14 cellular contexts compared by ENCODE assay signal in the genomic region with DNA sequence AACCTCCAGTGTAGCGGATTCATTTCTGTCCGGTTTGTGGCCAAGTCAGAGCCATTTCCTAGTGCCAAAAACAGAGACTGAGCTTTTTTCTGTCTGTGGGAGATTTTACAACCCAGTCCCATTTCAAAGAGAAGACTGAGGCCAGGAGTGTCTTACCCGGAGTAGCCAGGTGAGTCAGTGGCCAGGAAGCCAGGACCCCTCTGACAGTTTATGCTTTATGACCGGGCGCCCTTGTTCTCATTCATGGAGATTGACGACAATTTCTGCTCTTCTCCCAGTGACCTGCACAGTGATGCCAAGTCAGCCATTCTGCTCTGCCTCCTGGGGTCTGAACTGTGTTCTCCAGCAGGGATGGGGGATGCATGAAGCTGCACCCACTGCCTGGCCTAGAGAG. TPM values are rescaled to one million over a fixed set of nuclear protein-coding genes. Genes with fewer than 3 reads are reported as not detected.
A peak's percentile ranks its signal among the peaks of the same experiment; 100 is the strongest.
DNase-seq lines count a peak whose midpoint lies in the region; TF ChIP-seq lines count a peak whose summit lies in the region.
"Had no signal": no experiment of that assay in that cellular context is flagged by ENCODE, and none has a peak within 500 bp of the region (broad histone marks: within the 10 kb centered on the region; RNA-seq: fewer than 3 reads in every experiment).

No MANE protein-coding gene starts in this region.

- H3K9me3 ChIP-seq in adipocyte (ENCODE audit: control insufficient read depth, low read length) (no peaks in the 10 kb centered on the region), esophagus muscularis mucosa (no peaks in the 10 kb centered on the region), neuronal stem cell (replicated peaks in 1 of 2; ENCODE audit: control insufficient read depth in 2 of 2, insufficient read depth in 1 of 2, low read depth in 1 of 2, low read length in 2 of 2) (peaks cover 0 to 2% of the 10 kb centered on the region in 2 donors), thyroid gland (no peaks in the 10 kb centered on the region)

- H3K4me2 ChIP-seq in neuronal stem cell (ENCODE audit: insufficient read depth, low read length, poor library complexity, severe bottlenecking), result no peak overlapping the region

- H2BK15ac ChIP-seq in neuronal stem cell (ENCODE audit: low read length), result no peak overlapping the region

- TF ChIP-seq POLR2A in esophagus muscularis mucosa (IDR thresholded peaks at IDR 0.05; ENCODE audit: low read depth) (no peak), thyroid gland (IDR thresholded peaks at IDR 0.05) (no peak)

- no peak overlapping the region for H2BK12ac ChIP-seq in neuronal stem cell (ENCODE audit: low read length)

- intact Hi-C loops in esophagus muscularis mucosa (cut with DNase I) (loop anchor here (5.0 kb wide), 1 partner anchor 41 kb away; no protein-coding TSS in a partner anchor), thyroid gland (cut with DNase I) (no loop called here)

- no peak overlapping the region for H4K8ac ChIP-seq in neuronal stem cell (ENCODE audit: low read depth, low read length)

- H3K27me3 ChIP-seq in adipocyte (replicated peaks; ENCODE audit: control insufficient read depth, insufficient read depth, low read length) (no peaks in the 10 kb centered on the region), esophagus muscularis mucosa (no peaks in the 10 kb centered on the region), neuronal stem cell (ENCODE audit: control insufficient read depth in 3 of 3, insufficient read depth in 3 of 3, low read depth in 1 of 3, low read length in 3 of 3) (peaks cover 0 to 6% (median 0%) of the 10 kb centered on the region in 3 experiments), thyroid gland (no peaks in the 10 kb centered on the region)

- no peak overlapping the region for H2BK5ac ChIP-seq in neuronal stem cell (ENCODE audit: low read length)

- peak overlapping the region; percentile 26 for H3K23ac ChIP-seq in neuronal stem cell (ENCODE audit: low read depth, low read length, poor library complexity)

- DNase-seq in adipocyte (ENCODE audit: low read depth) (no peak), esophagus muscularis mucosa (ENCODE audit: extremely low spot score) (no peak), neuronal stem cell (ENCODE audit: low spot score) (no peak), thyroid gland (no peak), NCI-H1417 treated with DMSO at 0.1 percent for 48 hours (lab: John Stamatoyannopoulos, UW) (no peak), NCI-H146 treated with DMSO at 0.1 percent for 48 hours (lab: John Stamatoyannopoulos, UW; ENCODE audit: unreplicated experiment) (no peak), DMS153 (lab: John Stamatoyannopoulos, UW) (no peak), NCI-H2196 treated with DMSO at 0.1 percent for 48 hours (lab: John Stamatoyannopoulos, UW; ENCODE audit: unreplicated experiment) (no peak)
- DNase-seq: activated naive CD8-positive, alpha-beta T cell treated with anti-CD3 and anti-CD28 coated beads, Interleukin-2, amount 50 U/mL, for 24 hours; effector CD4-positive, alpha-beta T cell; NCI-H1092; stimulated activated CD8-positive, alpha-beta memory T cell treated with anti-CD3 and anti-CD28 coated beads, Interleukin-4, amount 100 ng/mL, for 48 hours had no signal

- no peak overlapping the region for H3K18ac ChIP-seq in neuronal stem cell (ENCODE audit: low read length)

- 57% methylated on average over 6 of the region's 6 CpGs for WGBS in esophagus muscularis mucosa
- no CpG with 5 or more reads among the region's 6 CpGs for WGBS in neuronal stem cell (ENCODE audit: extremely low coverage in 2 of 2, insufficient read length in 2 of 2, insufficient replicate concordance in 1 of 2), 2 donors
- WGBS in thyroid gland, 2 donors, result 67 to 80% methylated on average over 6 of the region's 6 CpGs

- H2BK120ac ChIP-seq in neuronal stem cell (ENCODE audit: low read depth, low read length), result no peak overlapping the region

- H3K36me3 ChIP-seq in adipocyte (ENCODE audit: control insufficient read depth, insufficient read depth, low read length, severe bottlenecking) (no peaks in the 10 kb centered on the region), esophagus muscularis mucosa (peaks cover 0 to 14% (median 3%) of the 10 kb centered on the region in 4 donors), neuronal stem cell (replicated peaks in 1 of 2; ENCODE audit: control insufficient read depth in 2 of 2, insufficient read depth in 2 of 2, low read length in 2 of 2) (no peaks in the 10 kb centered on the region), thyroid gland (no peaks in the 10 kb centered on the region)

- H3K79me1 ChIP-seq in neuronal stem cell (ENCODE audit: low read depth, low read length), result no peaks in the 10 kb centered on the region

- H3K27ac ChIP-seq in esophagus muscularis mucosa (replicated peaks in 1 of 4) (peak overlapping the region; percentile 80 to 89 (median 88)), neuronal stem cell (replicated peaks; ENCODE audit: low read length) (no peak overlapping the region), thyroid gland (peak overlapping the region; percentile 44 to 67 (median 58))

- TF ChIP-seq EP300 in esophagus muscularis mucosa (IDR thresholded peaks at IDR 0.05), result no peak

- no peak overlapping the region for H3K4ac ChIP-seq in neuronal stem cell (ENCODE audit: low read length)

- H3K4me1 ChIP-seq in adipocyte (ENCODE audit: control insufficient read depth, insufficient read depth, low read length) (peaks cover 44% of the 10 kb centered on the region), esophagus muscularis mucosa (peaks cover 56 to 69% (median 69%) of the 10 kb centered on the region in 4 donors), neuronal stem cell (ENCODE audit: control insufficient read depth in 2 of 2, insufficient read depth in 1 of 2, low read depth in 1 of 2, low read length in 2 of 2) (no peaks in the 10 kb centered on the region), thyroid gland (peaks cover 0 to 15% of the 10 kb centered on the region in 2 donors)

- H3K9ac ChIP-seq in adipocyte (ENCODE audit: low read length) (peak overlapping the region; percentile 78), neuronal stem cell (ENCODE audit: low read depth, low read length, poor library complexity) (no peak overlapping the region)

- H3K14ac ChIP-seq in neuronal stem cell (ENCODE audit: low read length), result no peak overlapping the region

- H2AK5ac ChIP-seq in neuronal stem cell (ENCODE audit: low read depth, low read length), result no peak overlapping the region

- no peak for TF ChIP-seq CTCF in esophagus muscularis mucosa (IDR thresholded peaks at IDR 0.05)
- TF ChIP-seq CTCF in thyroid gland (IDR thresholded peaks at IDR 0.05), result no peak

- H3K4me3 ChIP-seq in adipocyte (ENCODE audit: low read length) (peak overlapping the region; percentile 70), esophagus muscularis mucosa (peak overlapping the region; percentile 57 to 67 (median 62)), neuronal stem cell (ENCODE audit: low read length in 2 of 2) (no peak overlapping the region), thyroid gland (replicated peaks in 1 of 3) (no peak overlapping the region)

- peak overlapping the region; percentile 73 for H2AFZ ChIP-seq in neuronal stem cell (ENCODE audit: low read length)

- H4K91ac ChIP-seq in neuronal stem cell (ENCODE audit: low read depth, low read length, poor library complexity), result no peak overlapping the region

RNA-seq across cellular contexts. Expression of a gene that starts 0.7 kb away (rescaled TPM):
- total RNA-seq in esophagus muscularis mucosa, result 100 to 1,000 TPM; 113 to 192 (median 174) TPM
- polyA plus RNA-seq in neuronal stem cell (2013, experiment 1 of 2), result 0.79 TPM
- 1.1 TPM for polyA plus RNA-seq in neuronal stem cell (2013, experiment 2 of 2)
- 10 to 100 TPM; 19.9 to 47.3 (median 30.1) TPM for total RNA-seq in thyroid gland
- total RNA-seq: NCI-H460 had no signal
- polyA plus RNA-seq: IgD-negative memory B cell had no signal

RNA-seq across cellular contexts. Expression of a gene that starts 20.0 kb away (rescaled TPM):
- 10 to 100 TPM in 3 of 4 donors, 1 to 10 TPM in 1; 8.4 to 31.1 (median 20.2) TPM for total RNA-seq in esophagus muscularis mucosa
- 2.4 TPM for polyA plus RNA-seq in neuronal stem cell (2013, experiment 1 of 2)
- 2.7 TPM for polyA plus RNA-seq in neuronal stem cell (2013, experiment 2 of 2)
- 10 to 100 TPM; 17.9 to 33.2 (median 29.7) TPM for total RNA-seq in thyroid gland

Comparison
In these comparisons a context has a peak if more than half of its experiments do, and no peak if none do; other contexts are left out.
1. H3K4me3 ChIP-seq: peak in adipocyte (single experiment) and esophagus muscularis mucosa (4 of 4); none in neuronal stem cell (0 of 2) and thyroid gland (0 of 3).